Comparison of ENCODE assay signal across 17 cellular contexts in the genomic region with DNA sequence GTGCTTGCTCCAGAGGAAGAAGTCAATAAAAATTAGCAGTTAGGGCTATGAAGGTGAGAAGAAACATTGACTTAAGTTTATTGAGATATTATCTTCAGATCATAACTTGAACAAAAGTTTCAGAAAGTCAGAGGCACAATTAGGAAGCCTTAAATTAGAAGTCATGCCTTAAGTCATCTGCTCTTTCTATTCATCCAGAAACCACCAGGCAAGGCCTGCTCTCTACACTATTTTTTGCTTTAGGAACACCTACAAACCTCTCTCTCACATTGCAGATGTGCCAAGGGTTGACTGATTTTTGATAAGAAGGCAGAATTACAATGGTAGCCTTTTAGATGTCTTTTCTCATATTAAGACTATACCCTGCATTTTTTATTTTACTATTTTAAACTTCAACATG.
"Had no signal": no experiment of that assay in that cellular context is flagged by ENCODE, and none has a peak within 500 bp of the region (broad histone marks: within the 10 kb centered on the region; RNA-seq: fewer than 3 reads in every experiment).

No MANE protein-coding gene starts in this region.

- ATAC-seq: left ventricle myocardium superior; lower lobe of right lung; naive thymus-derived CD8-positive, alpha-beta T cell; sciatic nerve; stimulated activated effector memory CD8-positive, alpha-beta T cell treated with anti-CD3 and anti-CD28 coated beads, Interleukin-12 subunit alpha, Interleukin-12 subunit beta, amount 100 ng/mL, for 72 hours had no signal

- DNase-seq: dorsolateral prefrontal cortex; effector CD4-positive, alpha-beta T cell; head of caudate nucleus; left ventricle myocardium superior; lower lobe of right lung; naive thymus-derived CD8-positive, alpha-beta T cell; nephron progenitor cell; nucleus accumbens; stimulated activated CD4-positive, alpha-beta T cell treated with anti-CD3 and anti-CD28 coated beads, Interleukin-12 subunit alpha, Interleukin-12 subunit beta, amount 100 ng/mL, for 4 hours; stimulated activated CD4-positive, alpha-beta T cell treated with anti-CD3 and anti-CD28 coated beads, Interleukin-1b, Interleukin-23, amount 100 ng/mL, for 48 hours; stimulated activated CD4-positive, alpha-beta T cell treated with anti-CD3 and anti-CD28 coated beads, Interleukin-4, amount 100 ng/mL, for 1 hour; stimulated activated naive CD4-positive, alpha-beta T cell treated with Interleukin-2 at 50 U/mL for 16 hours; stomach; thyroid gland; trophoblast cell had no signal
